8 cellular contexts compared by ENCODE assay signal in the genomic region with DNA sequence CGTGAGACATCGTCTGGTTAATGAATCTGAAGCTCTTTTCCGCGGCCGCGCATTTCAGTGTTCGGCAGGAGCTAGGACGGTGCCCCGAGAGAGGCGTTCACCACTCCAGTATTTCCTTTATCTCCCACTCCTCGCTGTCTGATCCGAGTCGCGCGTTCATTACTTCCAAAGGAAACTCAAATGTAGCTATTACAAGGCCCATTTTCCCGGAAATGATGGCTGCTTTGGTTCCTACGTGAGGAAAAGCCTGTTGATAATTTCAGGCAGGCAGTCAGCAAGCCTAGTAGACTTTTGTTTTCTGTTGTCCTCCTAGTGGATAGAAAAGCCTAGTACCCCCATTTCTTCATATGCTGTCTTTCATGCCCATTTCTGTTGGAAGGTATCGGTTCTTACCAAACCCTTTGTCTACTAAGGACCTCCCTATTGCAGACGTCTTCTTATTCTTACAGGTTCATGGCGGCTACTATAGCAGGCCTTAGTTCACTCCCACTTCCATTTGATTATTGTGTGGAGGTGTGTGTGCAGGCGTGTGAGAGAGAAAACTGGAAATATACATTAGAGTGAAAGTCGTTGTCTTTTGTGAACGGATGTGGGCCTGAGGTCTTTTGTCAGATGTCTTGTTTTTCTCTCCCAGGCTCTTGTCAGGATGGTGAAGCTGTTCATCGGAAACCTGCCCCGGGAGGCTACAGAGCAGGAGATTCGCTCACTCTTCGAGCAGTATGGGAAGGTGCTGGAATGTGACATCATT. TPM values are rescaled to one million over a fixed set of nuclear protein-coding genes. Genes with fewer than 3 reads are reported as not detected.
DNase-seq lines count a peak whose midpoint lies in the region; ATAC-seq, FAIRE-seq and TF ChIP-seq lines count a peak whose summit lies in the region.

No MANE protein-coding gene starts in this region.

- H4K5ac ChIP-seq in IMR-90 (ENCODE audit: low read depth, low read length): peak overlapping the region; percentile 17; the same call in 1 of the 2 replicates

- H3K27me3 Mint-ChIP-seq in activated CD4-positive, alpha-beta memory T cell treated with anti-CD3 and anti-CD28 coated beads, Interleukin-2, amount 10 ng/mL, durations not matched to agents 7 days and 5 days: no peaks in the 10 kb centered on the region

- no peak for TF ChIP-seq POLR2A in IMR-90 (IDR thresholded peaks at IDR 0.05; ENCODE audit: low read depth, low read length)

- BruUV-seq in IMR-90 (replicated peaks; lab: Mats Ljungman, UMichigan): no TSS peak

- peak overlapping the region; percentile 96 for H3K4ac ChIP-seq in IMR-90 (ENCODE audit: low read depth, low read length)

- peak overlapping the region; percentile 65 to 96; a peak in 3 of 4 replicates for H4K8ac ChIP-seq in IMR-90 (ENCODE audit: low read depth in 2 of 2, low read length in 2 of 2)

- FAIRE-seq in pancreas (lab: Jason Lieb, UNC): no peak
- FAIRE-seq in RCC 7860 (lab: Jason Lieb, UNC): no peak

- peak overlapping the region; percentile 88 for H3K9ac ChIP-seq in IMR-90 (ENCODE audit: low read depth, low read length)

- H3K36me3 ChIP-seq in IMR-90 (ENCODE audit: control insufficient read depth, insufficient read depth, low read length) (peaks cover 25% of the 10 kb centered on the region), pancreas (peaks cover 4 to 16% (median 13%) of the 10 kb centered on the region in 3 donors)

- H3K4me3 Mint-ChIP-seq in activated CD4-positive, alpha-beta memory T cell treated with anti-CD3 and anti-CD28 coated beads, Interleukin-2, amount 10 ng/mL, durations not matched to agents 7 days and 5 days: peak overlapping the region; percentile 91

- H3K56ac ChIP-seq in IMR-90 (ENCODE audit: extremely low read depth, insufficient read depth, low read length): peak overlapping the region; percentile 67

- peak overlapping the region; percentile 16 for H3K18ac ChIP-seq in IMR-90 (ENCODE audit: low read depth, low read length)

- peaks cover 12 to 80% of the 10 kb centered on the region in 2 experiments; a peak in 3 of 4 replicates for H3K79me1 ChIP-seq in IMR-90 (ENCODE audit: low read depth in 1 of 2, low read length in 2 of 2)

- no peak for TF ChIP-seq RAD21 in IMR-90 (IDR thresholded peaks at IDR 0.05; ENCODE audit: low read length)

- peak overlapping the region; percentile 98 for H3K14ac ChIP-seq in IMR-90 (replicated peaks; ENCODE audit: low read depth, low read length)

- H2AFZ ChIP-seq in IMR-90 (replicated peaks; ENCODE audit: low read length, poor library complexity): peak overlapping the region; percentile 89

- H2BK15ac ChIP-seq in IMR-90 (ENCODE audit: low read depth, low read length): no peak overlapping the region

- peak overlapping the region; percentile 92 for H4K91ac ChIP-seq in IMR-90 (ENCODE audit: insufficient read depth, low read depth, low read length)

- peak overlapping the region; percentile 94 for H3K23ac ChIP-seq in IMR-90 (ENCODE audit: low read depth, low read length)

- DNase-seq in CMK (ENCODE audit: low read depth) (peak; percentile 38), IMR-90 (peak; percentile 42), fibroblast of villous mesenchyme (ENCODE audit: low read depth) (peak; percentile 55), pancreas (peak in 2 of 6 donors; percentile 35 to 40), GM19240 (ENCODE audit: insufficient read length, low spot score) (no peak), RCC 7860 (ENCODE audit: low spot score) (no peak)
- peak; percentile 34 for DNase-seq in activated CD4-positive, alpha-beta memory T cell treated with anti-CD3 and anti-CD28 coated beads, Interleukin-2, amount 10 ng/mL, durations not matched to agents 7 days and 5 days

- H3K27me3 ChIP-seq in IMR-90 (ENCODE audit: control insufficient read depth, insufficient read depth, low read length) (no peaks in the 10 kb centered on the region), pancreas (no peaks in the 10 kb centered on the region)

- H4K20me1 ChIP-seq in IMR-90 (ENCODE audit: insufficient read depth, low read length): peaks cover 81% of the 10 kb centered on the region

- peak overlapping the region; percentile 98 for H2AK9ac ChIP-seq in IMR-90 (replicated peaks; ENCODE audit: low read depth, low read length, poor library complexity)

- H3K9me3 ChIP-seq in IMR-90 (ENCODE audit: control insufficient read depth, insufficient read depth, low read length) (no peaks in the 10 kb centered on the region), pancreas (no peaks in the 10 kb centered on the region)

- no peaks in the 10 kb centered on the region for H3K9me3 Mint-ChIP-seq in activated CD4-positive, alpha-beta memory T cell treated with anti-CD3 and anti-CD28 coated beads, Interleukin-2, amount 10 ng/mL, durations not matched to agents 7 days and 5 days

- in situ Hi-C loops in IMR-90 (cut with MboI; ENCODE audit: low sequenced_read_pairs): no loop called here

- peaks cover 68% of the 10 kb centered on the region for H3K4me1 Mint-ChIP-seq in activated CD4-positive, alpha-beta memory T cell treated with anti-CD3 and anti-CD28 coated beads, Interleukin-2, amount 10 ng/mL, durations not matched to agents 7 days and 5 days

- H3K27ac ChIP-seq in IMR-90 (ENCODE audit: insufficient read depth, low read length): peak overlapping the region; percentile 87
- H3K27ac ChIP-seq in pancreas: peak overlapping the region; percentile 58 to 91 (median 77)

- CTCF ChIA-PET in IMR-90 (lab: Yijun Ruan, JAX): interaction anchor here (0.5 to 0.8 kb wide), 2 partner anchors 56 to 173 kb away, joined by 3 read pairs; no protein-coding TSS in a partner anchor
- CTCF ChIA-PET in activated CD4-positive, alpha-beta memory T cell treated with anti-CD3 and anti-CD28 coated beads, Interleukin-2, amount 10 ng/mL, durations not matched to agents 7 days and 5 days (lab: Charles Lee): interaction anchor here (0.9 to 3.2 kb wide), 13 partner anchors 9 to 230 kb away, joined by 3 to 26 read pairs (median 7); partner anchors contain the start of genes CCDC87, CCS, RBM14 and RBM4B

- POLR2A ChIA-PET in IMR-90 (lab: Charles Lee; ENCODE audit: unreplicated experiment): interaction anchor here (0.7 to 2.3 kb wide), 2 partner anchors 20 to 44 kb away, joined by 11 to 17 read pairs; no protein-coding TSS in a partner anchor
- POLR2A ChIA-PET in activated CD4-positive, alpha-beta memory T cell treated with anti-CD3 and anti-CD28 coated beads, Interleukin-2, amount 10 ng/mL, durations not matched to agents 7 days and 5 days (lab: Charles Lee): interaction anchor here (1.2 to 9.3 kb wide), 24 partner anchors 9 to 600 kb away, joined by 3 to 125 read pairs (median 8); partner anchors contain the start of genes ACTN3, BBS1, CCDC87 and CCS

- peak overlapping the region; percentile 91 for H2AK5ac ChIP-seq in IMR-90 (ENCODE audit: low read depth, low read length)

- H3K4me1 ChIP-seq in IMR-90 (ENCODE audit: control insufficient read depth, insufficient read depth, low read length) (peaks cover 21% of the 10 kb centered on the region), pancreas (peaks cover 35 to 50% (median 36%) of the 10 kb centered on the region in 3 donors)

- peaks cover 77% of the 10 kb centered on the region for H3K36me3 Mint-ChIP-seq in activated CD4-positive, alpha-beta memory T cell treated with anti-CD3 and anti-CD28 coated beads, Interleukin-2, amount 10 ng/mL, durations not matched to agents 7 days and 5 days (ENCODE audit: low read depth)

- H2BK5ac ChIP-seq in IMR-90 (ENCODE audit: low read depth, low read length, poor library complexity, severe bottlenecking): peak overlapping the region; percentile 75

- no peak overlapping the region for H2BK20ac ChIP-seq in IMR-90 (ENCODE audit: low read depth, low read length)

- 0 out of 2 replicates have a peak overlapping the region, but pooled peaks have one; percentile 2 for H2BK120ac ChIP-seq in IMR-90 (ENCODE audit: low read depth, low read length)

- dilution Hi-C loops in IMR-90 (cut with HindIII; ENCODE audit: low sequenced_read_pairs, unreplicated experiment): no loop called here

- H3K4me3 ChIP-seq in IMR-90 (ENCODE audit: insufficient read depth, low read depth, low read length) (peak overlapping the region; percentile 76), fibroblast of villous mesenchyme (ENCODE audit: low read depth, low read length) (peak overlapping the region; percentile 89), pancreas (peak overlapping the region; percentile 44 to 77 (median 72))

- 0% methylated on average over 8 of the region's 27 CpGs; no CpG with 5 or more reads in 1 of the 2 experiments for WGBS in IMR-90 (ENCODE audit: extremely low coverage in 2 of 2, insufficient read length in 1 of 2), 2 experiments
- 2% methylated on average over 27 of the region's 27 CpGs for WGBS in pancreas, 2 donors

- H3K27ac Mint-ChIP-seq in activated CD4-positive, alpha-beta memory T cell treated with anti-CD3 and anti-CD28 coated beads, Interleukin-2, amount 10 ng/mL, durations not matched to agents 7 days and 5 days: peak overlapping the region; percentile 91

- intact Hi-C loops in IMR-90 (cut with micrococcal nuclease): loop anchor here (2.0 kb wide), 2 partner anchors 22 to 92 kb away; partner anchors contain the start of genes ACTN3, RBM14 and ZDHHC24
- intact Hi-C loops in pancreas (cut with DNase I): no loop called here

- H3K4me2 ChIP-seq in IMR-90 (ENCODE audit: low read depth, low read length): peak overlapping the region; percentile 93

- TF ChIP-seq CTCF in IMR-90 (conservative IDR thresholded peaks at IDR 0.05; ENCODE audit: low read depth, low read length) (0 out of 2 replicates have a peak, but pooled peaks have one; percentile 21), fibroblast of villous mesenchyme (IDR thresholded peaks at IDR 0.05; ENCODE audit: insufficient read depth, low read depth, low read length) (peak; percentile 15), pancreas (IDR thresholded peaks at IDR 0.05) (no peak)

- ATAC-seq in IMR-90 (ENCODE audit: low read depth) (no peak), pancreas (peak; percentile 8 to 17 (median 10)), HG02588 (IDR thresholded peaks at IDR 0.05; ENCODE audit: unreplicated experiment) (no peak)

- H3K9me1 ChIP-seq in IMR-90 (ENCODE audit: insufficient read depth, low read length): peaks cover 10% of the 10 kb centered on the region; the same call in 1 of the 2 replicates

RNA-seq across cellular contexts. Expression of gene RBM4, which starts 0.7 kb away (rescaled TPM):
- total RNA-seq in IMR-90 (2012; rRNA removed) (175 and 198 TPM in 2 replicates), fibroblast of villous mesenchyme (84.4 and 118 TPM in 2 replicates), pancreas (10 to 100 TPM; 47.5 to 80.2 (median 65.1) TPM)
- polyA plus RNA-seq in IMR-90 (2012; rRNA removed) (165 and 176 TPM in 2 replicates), pancreas (10 to 100 TPM; 60.6 to 84.2 TPM)
- polyA plus RNA-seq in IMR-90 (2012; cell fraction: cytosol; rRNA removed): 116 and 153 TPM in 2 replicates
- 101 and 183 TPM in 2 replicates for polyA plus RNA-seq in IMR-90 (2012; cell fraction: nucleus; rRNA removed; ENCODE audit: low replicate concordance)
- total RNA-seq in activated CD4-positive, alpha-beta memory T cell treated with anti-CD3 and anti-CD28 coated beads, Interleukin-2, amount 10 ng/mL, durations not matched to agents 7 days and 5 days: 100 to 1,000 TPM; 109 to 110 TPM

RNA-seq across cellular contexts. Expression of gene RBM14, which starts 22.8 kb away (rescaled TPM):
- total RNA-seq in IMR-90 (2012; rRNA removed) (9.3 and 12.2 TPM in 2 replicates), fibroblast of villous mesenchyme (24.8 and 32.8 TPM in 2 replicates), pancreas (10 to 100 TPM; 24.4 to 57.9 (median 31.7) TPM)
- polyA plus RNA-seq in IMR-90 (2012; rRNA removed) (31.1 and 34.8 TPM in 2 replicates), pancreas (10 to 100 TPM; 36.5 to 61.6 TPM)
- 16.4 and 25.6 TPM in 2 replicates for polyA plus RNA-seq in IMR-90 (2012; cell fraction: cytosol; rRNA removed)
- 32.3 and 57.7 TPM in 2 replicates for polyA plus RNA-seq in IMR-90 (2012; cell fraction: nucleus; rRNA removed; ENCODE audit: low replicate concordance)
- 100 to 1,000 TPM; 116 to 120 TPM for total RNA-seq in activated CD4-positive, alpha-beta memory T cell treated with anti-CD3 and anti-CD28 coated beads, Interleukin-2, amount 10 ng/mL, durations not matched to agents 7 days and 5 days

RNA-seq across cellular contexts. Expression of gene RBM4B, which starts 38.4 kb away (rescaled TPM):
- total RNA-seq in IMR-90 (2012; rRNA removed): 23.1 and 25.6 TPM in 2 replicates
- polyA plus RNA-seq in IMR-90 (2012; rRNA removed): 21.1 and 26.7 TPM in 2 replicates
- polyA plus RNA-seq in IMR-90 (2012; cell fraction: cytosol; rRNA removed): 11.4 and 17.8 TPM in 2 replicates
- 21.4 and 62.4 TPM in 2 replicates for polyA plus RNA-seq in IMR-90 (2012; cell fraction: nucleus; rRNA removed; ENCODE audit: low replicate concordance)
- 10 to 100 TPM; 19.6 to 20.1 TPM for total RNA-seq in activated CD4-positive, alpha-beta memory T cell treated with anti-CD3 and anti-CD28 coated beads, Interleukin-2, amount 10 ng/mL, durations not matched to agents 7 days and 5 days
- 15.8 and 27.2 TPM in 2 replicates for total RNA-seq in fibroblast of villous mesenchyme
- total RNA-seq in pancreas: 10 to 100 TPM in 1 of 6 donors, 1 to 10 TPM in 5; 5.7 to 10.1 (median 6.5) TPM
- polyA plus RNA-seq in pancreas: 10 to 100 TPM in 1 of 2 donors, 1 to 10 TPM in 1; 9.9 to 20.7 TPM

RNA-seq across cellular contexts. Expression of gene CCS, which starts 46.3 kb away (rescaled TPM):
- total RNA-seq in IMR-90 (2012; rRNA removed) (20.1 and 21.4 TPM in 2 replicates), fibroblast of villous mesenchyme (34.5 and 35.4 TPM in 2 replicates), pancreas (10 to 100 TPM; 16.9 to 31.7 (median 17.5) TPM)
- polyA plus RNA-seq in IMR-90 (2012; rRNA removed) (53.0 and 54.6 TPM in 2 replicates), pancreas (100 to 1,000 TPM; 114 to 125 TPM)
- polyA plus RNA-seq in IMR-90 (2012; cell fraction: cytosol; rRNA removed): 33.9 and 50.0 TPM in 2 replicates
- 401 and 499 TPM in 2 replicates for polyA plus RNA-seq in IMR-90 (2012; cell fraction: nucleus; rRNA removed; ENCODE audit: low replicate concordance)
- 10 to 100 TPM; 32.8 to 33.2 TPM for total RNA-seq in activated CD4-positive, alpha-beta memory T cell treated with anti-CD3 and anti-CD28 coated beads, Interleukin-2, amount 10 ng/mL, durations not matched to agents 7 days and 5 days

RNA-seq across cellular contexts. Expression of gene CCDC87, which starts 46.4 kb away (rescaled TPM):
- under 0.01 and 0.18 TPM in 2 replicates for total RNA-seq in IMR-90 (2012; rRNA removed)
- polyA plus RNA-seq in IMR-90 (2012; rRNA removed): 0.14 and 0.19 TPM in 2 replicates
- 0.10 and 0.15 TPM in 2 replicates for polyA plus RNA-seq in IMR-90 (2012; cell fraction: cytosol; rRNA removed)
- polyA plus RNA-seq in IMR-90 (2012; cell fraction: nucleus; rRNA removed; ENCODE audit: low replicate concordance): 0.04 and 0.07 TPM in 2 replicates
- not detected for total RNA-seq in activated CD4-positive, alpha-beta memory T cell treated with anti-CD3 and anti-CD28 coated beads, Interleukin-2, amount 10 ng/mL, durations not matched to agents 7 days and 5 days
- total RNA-seq in fibroblast of villous mesenchyme: 0.43 and 0.64 TPM in 2 replicates
- under 1 TPM; 0.20 to 0.38 (median 0.32) TPM for total RNA-seq in pancreas
- polyA plus RNA-seq in pancreas: under 1 TPM; 0.15 to 0.40 TPM

Comparison
In these comparisons a context has a peak if more than half of its experiments do, and no peak if none do; other contexts are left out.
1. DNase-seq: peak in CMK (single experiment), IMR-90 (single experiment), activated CD4-positive, alpha-beta memory T cell treated with anti-CD3 and anti-CD28 coated beads, Interleukin-2, amount 10 ng/mL, durations not matched to agents 7 days and 5 days (single experiment) and fibroblast of villous mesenchyme (single experiment); none in GM19240 (single experiment) and RCC 7860 (single experiment).
2. ATAC-seq: peak in pancreas (4 of 4); none in IMR-90 (single experiment) and HG02588 (single experiment).
3. CTCF ChIP-seq: peak in IMR-90 (single experiment) and fibroblast of villous mesenchyme (single experiment); none in pancreas (0 of 4).
4. Peak in every context shown above with its lines, with median percentiles within 50 percentile points of each other: H3K4me3 ChIP-seq.